1 cellular context compared by ENCODE assay signal in genomic region chr3:87225659-87226058, GRCh38.
TF ChIP-seq lines count a peak whose summit lies in the region.

No MANE protein-coding gene starts in this region.

TF ChIP-seq in HCT116, 20 proteins besides CTCF, POLR2A, EP300 and RAD21 (continued from another document):
- TF ChIP-seq YY1 (IDR thresholded peaks at IDR 0.05; ENCODE audit: extremely low read depth, insufficient replicate concordance, low read depth, low read length) (no peak), EZH2phosphoT487 (IDR thresholded peaks at IDR 0.05; ENCODE audit: borderline replicate concordance) (no peak), ELF1 (IDR thresholded peaks at IDR 0.05; ENCODE audit: borderline replicate concordance, low read depth) (no peak), TCF7L2 (IDR thresholded peaks at IDR 0.05; ENCODE audit: borderline replicate concordance, extremely low read depth, insufficient read depth, insufficient read length) (no peak), ZFX (IDR thresholded peaks at IDR 0.05) (no peak), EGR1 (IDR thresholded peaks at IDR 0.05; ENCODE audit: low read depth) (no peak), CBX3 (IDR thresholded peaks at IDR 0.05; ENCODE audit: low read depth) (no peak), CEBPB (IDR thresholded peaks at IDR 0.05; ENCODE audit: low read depth) (no peak), JUND (IDR thresholded peaks at IDR 0.05) (no peak)
- TF ChIP-seq, protein P1, sequence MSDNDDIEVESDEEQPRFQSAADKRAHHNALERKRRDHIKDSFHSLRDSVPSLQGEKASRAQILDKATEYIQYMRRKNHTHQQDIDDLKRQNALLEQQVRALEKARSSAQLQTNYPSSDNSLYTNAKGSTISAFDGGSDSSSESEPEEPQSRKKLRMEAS (IDR thresholded peaks at IDR 0.05): no peak
- TF ChIP-seq, protein P2, sequence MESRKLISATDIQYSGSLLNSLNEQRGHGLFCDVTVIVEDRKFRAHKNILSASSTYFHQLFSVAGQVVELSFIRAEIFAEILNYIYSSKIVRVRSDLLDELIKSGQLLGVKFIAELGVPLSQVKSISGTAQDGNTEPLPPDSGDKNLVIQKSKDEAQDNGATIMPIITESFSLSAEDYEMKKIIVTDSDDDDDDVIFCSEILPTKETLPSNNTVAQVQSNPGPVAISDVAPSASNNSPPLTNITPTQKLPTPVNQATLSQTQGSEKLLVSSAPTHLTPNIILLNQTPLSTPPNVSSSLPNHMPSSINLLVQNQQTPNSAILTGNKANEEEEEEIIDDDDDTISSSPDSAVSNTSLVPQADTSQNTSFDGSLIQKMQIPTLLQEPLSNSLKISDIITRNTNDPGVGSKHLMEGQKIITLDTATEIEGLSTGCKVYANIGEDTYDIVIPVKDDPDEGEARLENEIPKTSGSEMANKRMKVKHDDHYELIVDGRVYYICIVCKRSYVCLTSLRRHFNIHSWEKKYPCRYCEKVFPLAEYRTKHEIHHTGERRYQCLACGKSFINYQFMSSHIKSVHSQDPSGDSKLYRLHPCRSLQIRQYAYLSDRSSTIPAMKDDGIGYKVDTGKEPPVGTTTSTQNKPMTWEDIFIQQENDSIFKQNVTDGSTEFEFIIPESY (IDR thresholded peaks at IDR 0.05; ENCODE audit: extremely low read depth, insufficient replicate concordance, low read length): no peak
